In the genomic region with DNA sequence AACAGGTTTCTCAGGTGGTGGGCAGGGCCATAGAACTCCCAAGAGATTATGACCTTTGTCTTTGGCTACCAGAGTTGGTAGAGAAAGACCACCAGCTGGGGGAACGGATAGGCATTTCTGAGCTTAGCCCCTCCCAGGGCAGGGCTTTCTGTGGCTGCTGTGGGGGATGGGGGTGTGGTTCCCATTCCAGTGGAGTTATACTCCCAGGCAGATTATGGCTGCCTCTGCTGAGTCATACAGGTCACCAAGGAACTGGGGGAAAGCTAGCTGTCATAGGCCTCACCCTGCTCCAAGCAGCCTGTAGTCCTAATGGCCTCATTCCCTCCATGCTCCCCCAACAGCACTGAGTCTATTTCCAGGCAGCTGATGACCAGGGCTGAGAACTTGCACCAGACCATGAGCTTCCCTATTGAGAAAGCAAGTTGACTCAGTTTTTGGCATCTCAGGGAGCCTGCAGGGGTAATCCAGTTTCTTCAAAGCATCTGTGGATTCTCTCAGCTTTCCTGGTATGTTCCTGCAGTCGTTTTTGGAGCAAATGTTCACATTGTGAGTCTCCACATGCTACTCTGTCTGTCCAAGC, we compare ENCODE assay signal across 1 cellular context.
TF ChIP-seq lines count a peak whose summit lies in the region.

No MANE protein-coding gene starts in this region.

TF ChIP-seq in WTC11, 78 proteins besides CTCF, POLR2A, EP300 and RAD21 (continued from another document):
- TF ChIP-seq IRF1 (CRISPR knock-in tag; IDR thresholded peaks at IDR 0.05) = no peak
- TF ChIP-seq, protein P1, sequence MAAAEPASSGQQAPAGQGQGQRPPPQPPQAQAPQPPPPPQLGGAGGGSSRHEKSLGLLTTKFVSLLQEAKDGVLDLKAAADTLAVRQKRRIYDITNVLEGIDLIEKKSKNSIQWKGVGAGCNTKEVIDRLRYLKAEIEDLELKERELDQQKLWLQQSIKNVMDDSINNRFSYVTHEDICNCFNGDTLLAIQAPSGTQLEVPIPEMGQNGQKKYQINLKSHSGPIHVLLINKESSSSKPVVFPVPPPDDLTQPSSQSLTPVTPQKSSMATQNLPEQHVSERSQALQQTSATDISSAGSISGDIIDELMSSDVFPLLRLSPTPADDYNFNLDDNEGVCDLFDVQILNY (CRISPR knock-in tag; IDR thresholded peaks at IDR 0.05) = no peak
- no peak for TF ChIP-seq NR1H2 (CRISPR knock-in tag; IDR thresholded peaks at IDR 0.05)
- TF ChIP-seq NR3C1 (CRISPR knock-in tag; conservative IDR thresholded peaks at IDR 0.05; ENCODE audit: low read depth) = no peak
